Comparison of ENCODE assay signal across 13 cellular contexts in the genomic region with DNA sequence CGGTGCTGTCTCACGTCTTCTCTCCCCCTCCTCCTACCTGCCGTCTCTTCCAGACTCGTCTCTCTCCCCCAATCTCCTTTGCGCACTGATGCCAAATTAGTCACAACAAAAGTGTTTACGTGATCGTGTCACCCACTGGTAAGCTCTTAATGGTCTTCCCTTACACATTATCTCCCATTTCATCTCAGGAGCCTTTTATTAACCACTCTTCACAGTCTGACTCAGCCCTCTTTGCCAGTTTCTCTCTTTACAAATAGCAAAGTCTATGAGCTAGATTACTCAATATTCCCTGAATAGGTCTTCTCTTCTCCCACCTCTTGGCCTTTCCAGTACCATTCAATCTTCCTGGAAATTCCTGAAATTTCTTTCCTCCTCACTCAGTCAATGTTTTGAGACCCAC.
DNase-seq lines count a peak whose midpoint lies in the region; ATAC-seq and TF ChIP-seq lines count a peak whose summit lies in the region.
"Had no signal": no experiment of that assay in that cellular context is flagged by ENCODE, and none has a peak within 500 bp of the region (broad histone marks: within the 10 kb centered on the region; RNA-seq: fewer than 3 reads in every experiment).

No MANE protein-coding gene starts in this region.

- H3K4me1 ChIP-seq in psoas muscle, result peaks cover 4% of the 10 kb centered on the region
- H3K4me1 ChIP-seq: SJSA1, transverse colon had no signal

- H3K36me3 ChIP-seq in psoas muscle (ENCODE audit: insufficient read depth in 1 of 2, low read depth in 1 of 2), result no peaks in the 10 kb centered on the region
- H3K36me3 ChIP-seq: SJSA1, transverse colon had no signal

- H3K27ac ChIP-seq in psoas muscle, result no peak overlapping the region
- H3K27ac ChIP-seq: SJSA1, transverse colon had no signal

- no peak overlapping the region for H3K4me3 ChIP-seq in epithelial cell of proximal tubule (ENCODE audit: low read depth, low read length)
- no peak overlapping the region for H3K4me3 ChIP-seq in psoas muscle
- H3K4me3 ChIP-seq: SJSA1, transverse colon had no signal

- intact Hi-C loops in psoas muscle (cut with DNase I), result no loop called here

- H3K9me3 ChIP-seq in psoas muscle, result no peaks in the 10 kb centered on the region
- H3K9me3 ChIP-seq: SJSA1, transverse colon had no signal

- DNase-seq in H4 (ENCODE audit: low spot score) (peak; percentile 31), NCI-H2196 (lab: John Stamatoyannopoulos, UW; ENCODE audit: unreplicated experiment) (peak; percentile 32), epithelial cell of proximal tubule (ENCODE audit: low read depth) (peak; percentile 2), psoas muscle (no peak)
- DNase-seq in stimulated activated naive CD4-positive, alpha-beta T cell treated with Interleukin-2 at 50 U/mL for 16 hours (lab: John Stamatoyannopoulos, UW), result no peak
- DNase-seq: activated CD8-positive, alpha-beta memory T cell treated with anti-CD3 and anti-CD28 coated beads, Interleukin-2, amount 50 U/mL, for 4 hours; cortex of kidney; foreskin melanocyte; NCI-H524; transverse colon had no signal

- WGBS in psoas muscle, 3 donors, result 72 to 81% (median 75%) methylated on average over 7 of the region's 7 CpGs

- TF ChIP-seq CTCF in epithelial cell of proximal tubule (conservative IDR thresholded peaks at IDR 0.05; ENCODE audit: low read depth, low read length) (no peak), psoas muscle (IDR thresholded peaks at IDR 0.05) (no peak)

- ATAC-seq in psoas muscle (peak; percentile 40 to 63 (median 52)), GM18858 (IDR thresholded peaks at IDR 0.05; ENCODE audit: unreplicated experiment) (no peak), GM21367 (IDR thresholded peaks at IDR 0.05; ENCODE audit: unreplicated experiment) (no peak)

- H3K27me3 ChIP-seq in psoas muscle (ENCODE audit: insufficient read depth in 3 of 3, low read length in 2 of 3), result no peaks in the 10 kb centered on the region
- H3K27me3 ChIP-seq: SJSA1, transverse colon had no signal

Comparison
In these comparisons a context has a peak if more than half of its experiments do, and no peak if none do; other contexts are left out.
1. DNase-seq: peak in H4 (single experiment), NCI-H2196 (single experiment) and epithelial cell of proximal tubule (single experiment); none in psoas muscle (0 of 2) and stimulated activated naive CD4-positive, alpha-beta T cell treated with Interleukin-2 at 50 U/mL for 16 hours (single experiment).
2. ATAC-seq: peak in psoas muscle (4 of 4); none in GM18858 (single experiment) and GM21367 (single experiment).